Comparison of ENCODE assay signal across 8 cellular contexts in genomic region chr19:4007021-4007835, GRCh38. TPM values are rescaled to one million over a fixed set of nuclear protein-coding genes. Genes with fewer than 3 reads are reported as not detected.
DNase-seq lines count a peak whose midpoint lies in the region; ATAC-seq and TF ChIP-seq lines count a peak whose summit lies in the region.

Gene PIAS4 (plus strand): TSS chr19:4007736. CDS start chr19:4007761, 25 bp downstream.

- peaks cover 0 to 46% of the 10 kb centered on the region in 2 donors for H3K4me1 ChIP-seq in right atrium auricular region
- H3K4me1 ChIP-seq in uterus, result peaks cover 0 to 24% of the 10 kb centered on the region in 2 donors

- intact Hi-C loops in uterus (cut with DNase I; ENCODE audit: low total_unique reads), result no loop called here

- TF ChIP-seq CTCF in right atrium auricular region (IDR thresholded peaks at IDR 0.05) (peak in 1 of 2 donors; percentile 28), uterus (IDR thresholded peaks at IDR 0.05) (peak in 2 of 4 experiments; percentile 31 to 36)

- H3K9me3 ChIP-seq in right atrium auricular region, result no peaks in the 10 kb centered on the region
- H3K9me3 ChIP-seq in uterus, result no peaks in the 10 kb centered on the region

- DNase-seq in NCI-H1694 treated with DMSO at 0.1 percent for 48 hours (lab: John Stamatoyannopoulos, UW), result peak; percentile 79
- DNase-seq in T-helper 2 cell, result peak; percentile 90 to 98 (median 92)
- peak; percentile 96 for DNase-seq in right atrium auricular region (ENCODE audit: low spot score)
- DNase-seq in putamen (ENCODE audit: low spot score), result peak; percentile 96
- DNase-seq in uterus, result peak; percentile 94 to 97

- no peaks in the 10 kb centered on the region for H3K27me3 ChIP-seq in right atrium auricular region
- no peaks in the 10 kb centered on the region for H3K27me3 ChIP-seq in uterus

- peak within 1 kb of the TSS; percentile 85 to 88 for H3K4me3 ChIP-seq in right atrium auricular region
- peak within 1 kb of the TSS; percentile 73 to 85 for H3K4me3 ChIP-seq in uterus

- H3K27ac ChIP-seq in angular gyrus (ENCODE audit: low read depth, low read length) (peak within 1 kb of the TSS; percentile 96), right atrium auricular region (peak within 1 kb of the TSS; percentile 86 to 89), uterus (peak within 1 kb of the TSS; percentile 80 to 89)

- H3K36me3 ChIP-seq in right atrium auricular region (no peaks in the 10 kb centered on the region), uterus (no peaks in the 10 kb centered on the region)

- peak; percentile 82 for ATAC-seq in GM18498 (IDR thresholded peaks at IDR 0.05; ENCODE audit: unreplicated experiment)
- ATAC-seq in HG02884 (IDR thresholded peaks at IDR 0.05; ENCODE audit: unreplicated experiment), result peak; percentile 77

- TF ChIP-seq POLR2A in uterus (IDR thresholded peaks at IDR 0.05), result peak; percentile 52 to 70

RNA-seq across cellular contexts. Expression of gene PIAS4, which starts in this region (rescaled TPM):
- total RNA-seq in right atrium auricular region (10 to 100 TPM; 10.9 to 11.4 TPM), uterus (10 to 100 TPM in 3 of 4 donors, 1 to 10 TPM in 1; 10.0 to 39.4 (median 23.4) TPM)

Comparison
In these comparisons a context has a peak if more than half of its experiments do, and no peak if none do; other contexts are left out.
1. Peak in every context shown above with its lines: DNase-seq, ATAC-seq, H3K4me3 ChIP-seq and H3K27ac ChIP-seq.